1 cellular context compared by ENCODE assay signal in the genomic region with DNA sequence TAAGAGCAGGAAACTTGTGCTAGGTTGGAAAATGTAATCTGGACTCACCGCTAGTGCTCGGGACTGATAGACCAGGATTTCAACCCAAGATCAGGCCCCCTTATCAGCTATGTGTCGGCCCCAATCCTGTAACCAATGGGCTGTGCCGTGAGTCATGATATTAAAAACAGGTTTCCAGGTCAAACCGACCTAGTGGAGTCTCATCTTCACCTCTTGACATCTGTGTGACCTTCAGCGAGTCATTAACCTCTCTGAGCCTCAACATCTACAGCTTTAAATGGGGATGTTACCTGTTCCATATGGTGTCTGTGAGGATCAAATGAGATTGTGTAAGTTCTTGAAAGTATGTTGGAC.
TF ChIP-seq lines count a peak whose summit lies in the region.

No MANE protein-coding gene starts in this region.

TF ChIP-seq in K562, 482 proteins besides CTCF, POLR2A, EP300 and RAD21 (continued from another document and continues in another):
- TF ChIP-seq, protein P1, sequence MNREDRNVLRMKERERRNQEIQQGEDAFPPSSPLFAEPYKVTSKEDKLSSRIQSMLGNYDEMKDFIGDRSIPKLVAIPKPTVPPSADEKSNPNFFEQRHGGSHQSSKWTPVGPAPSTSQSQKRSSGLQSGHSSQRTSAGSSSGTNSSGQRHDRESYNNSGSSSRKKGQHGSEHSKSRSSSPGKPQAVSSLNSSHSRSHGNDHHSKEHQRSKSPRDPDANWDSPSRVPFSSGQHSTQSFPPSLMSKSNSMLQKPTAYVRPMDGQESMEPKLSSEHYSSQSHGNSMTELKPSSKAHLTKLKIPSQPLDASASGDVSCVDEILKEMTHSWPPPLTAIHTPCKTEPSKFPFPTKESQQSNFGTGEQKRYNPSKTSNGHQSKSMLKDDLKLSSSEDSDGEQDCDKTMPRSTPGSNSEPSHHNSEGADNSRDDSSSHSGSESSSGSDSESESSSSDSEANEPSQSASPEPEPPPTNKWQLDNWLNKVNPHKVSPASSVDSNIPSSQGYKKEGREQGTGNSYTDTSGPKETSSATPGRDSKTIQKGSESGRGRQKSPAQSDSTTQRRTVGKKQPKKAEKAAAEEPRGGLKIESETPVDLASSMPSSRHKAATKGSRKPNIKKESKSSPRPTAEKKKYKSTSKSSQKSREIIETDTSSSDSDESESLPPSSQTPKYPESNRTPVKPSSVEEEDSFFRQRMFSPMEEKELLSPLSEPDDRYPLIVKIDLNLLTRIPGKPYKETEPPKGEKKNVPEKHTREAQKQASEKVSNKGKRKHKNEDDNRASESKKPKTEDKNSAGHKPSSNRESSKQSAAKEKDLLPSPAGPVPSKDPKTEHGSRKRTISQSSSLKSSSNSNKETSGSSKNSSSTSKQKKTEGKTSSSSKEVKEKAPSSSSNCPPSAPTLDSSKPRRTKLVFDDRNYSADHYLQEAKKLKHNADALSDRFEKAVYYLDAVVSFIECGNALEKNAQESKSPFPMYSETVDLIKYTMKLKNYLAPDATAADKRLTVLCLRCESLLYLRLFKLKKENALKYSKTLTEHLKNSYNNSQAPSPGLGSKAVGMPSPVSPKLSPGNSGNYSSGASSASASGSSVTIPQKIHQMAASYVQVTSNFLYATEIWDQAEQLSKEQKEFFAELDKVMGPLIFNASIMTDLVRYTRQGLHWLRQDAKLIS (CRISPR knock-in tag; IDR thresholded peaks at IDR 0.05): no peak
- TF ChIP-seq, protein P2, sequence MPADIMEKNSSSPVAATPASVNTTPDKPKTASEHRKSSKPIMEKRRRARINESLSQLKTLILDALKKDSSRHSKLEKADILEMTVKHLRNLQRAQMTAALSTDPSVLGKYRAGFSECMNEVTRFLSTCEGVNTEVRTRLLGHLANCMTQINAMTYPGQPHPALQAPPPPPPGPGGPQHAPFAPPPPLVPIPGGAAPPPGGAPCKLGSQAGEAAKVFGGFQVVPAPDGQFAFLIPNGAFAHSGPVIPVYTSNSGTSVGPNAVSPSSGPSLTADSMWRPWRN (IDR thresholded peaks at IDR 0.05; ENCODE audit: low read depth): no peak
- no peak for TF ChIP-seq RFX5 (IDR thresholded peaks at IDR 0.05; ENCODE audit: low read depth, low read length)
- no peak for TF ChIP-seq PHF21A (IDR thresholded peaks at IDR 0.05; ENCODE audit: borderline replicate concordance, low read depth)
- TF ChIP-seq ESRRB (CRISPR knock-in tag; IDR thresholded peaks at IDR 0.05; ENCODE audit: borderline replicate concordance): no peak
- no peak for TF ChIP-seq ATF4 (CRISPR knock-in tag; IDR thresholded peaks at IDR 0.05)
- no peak for TF ChIP-seq SIX5 (IDR thresholded peaks at IDR 0.05; ENCODE audit: borderline replicate concordance in 1 of 2, insufficient read depth in 1 of 2, low read depth in 1 of 2, low read length in 2 of 2)
- TF ChIP-seq, protein P3, sequence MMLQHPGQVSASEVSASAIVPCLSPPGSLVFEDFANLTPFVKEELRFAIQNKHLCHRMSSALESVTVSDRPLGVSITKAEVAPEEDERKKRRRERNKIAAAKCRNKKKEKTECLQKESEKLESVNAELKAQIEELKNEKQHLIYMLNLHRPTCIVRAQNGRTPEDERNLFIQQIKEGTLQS (IDR thresholded peaks at IDR 0.05): peak; percentile 34
- TF ChIP-seq, protein P3 (CRISPR knock-in tag; conservative IDR thresholded peaks at IDR 0.05): no peak
- TF ChIP-seq NFE2L1 (tag; IDR thresholded peaks at IDR 0.05; ENCODE audit: borderline replicate concordance, low read depth): no peak
- no peak for TF ChIP-seq ZNF445 (CRISPR knock-in tag; IDR thresholded peaks at IDR 0.05; ENCODE audit: low read depth)
- 0 out of 2 replicates have a peak, but pooled peaks have one; percentile 21 for TF ChIP-seq POLR2AphosphoS5 (IDR thresholded peaks at IDR 0.05; ENCODE audit: control insufficient read depth, insufficient read depth, low read depth, low read length)
- peak; percentile 72 for TF ChIP-seq CBFA2T3 (IDR thresholded peaks at IDR 0.05)
- TF ChIP-seq, protein P4, sequence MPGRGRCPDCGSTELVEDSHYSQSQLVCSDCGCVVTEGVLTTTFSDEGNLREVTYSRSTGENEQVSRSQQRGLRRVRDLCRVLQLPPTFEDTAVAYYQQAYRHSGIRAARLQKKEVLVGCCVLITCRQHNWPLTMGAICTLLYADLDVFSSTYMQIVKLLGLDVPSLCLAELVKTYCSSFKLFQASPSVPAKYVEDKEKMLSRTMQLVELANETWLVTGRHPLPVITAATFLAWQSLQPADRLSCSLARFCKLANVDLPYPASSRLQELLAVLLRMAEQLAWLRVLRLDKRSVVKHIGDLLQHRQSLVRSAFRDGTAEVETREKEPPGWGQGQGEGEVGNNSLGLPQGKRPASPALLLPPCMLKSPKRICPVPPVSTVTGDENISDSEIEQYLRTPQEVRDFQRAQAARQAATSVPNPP (IDR thresholded peaks at IDR 0.05; ENCODE audit: borderline replicate concordance, insufficient read depth, insufficient read length): no peak
- no peak for TF ChIP-seq PTBP1 (IDR thresholded peaks at IDR 0.05; ENCODE audit: low read depth, low read length)
- TF ChIP-seq PYGO2 (tag; IDR thresholded peaks at IDR 0.05): no peak
- no peak for TF ChIP-seq ZNF311 (CRISPR knock-in tag; IDR thresholded peaks at IDR 0.05)
- TF ChIP-seq SRSF1 (IDR thresholded peaks at IDR 0.05; ENCODE audit: low read depth, low read length): no peak
- TF ChIP-seq NFE2 (IDR thresholded peaks at IDR 0.05; ENCODE audit: low read depth): 0 out of 2 replicates have a peak, but pooled peaks have one; percentile 6
- TF ChIP-seq SREBF2 (CRISPR knock-in tag; IDR thresholded peaks at IDR 0.05): no peak
- TF ChIP-seq TRIM28 (IDR thresholded peaks at IDR 0.05): no peak
- TF ChIP-seq CAMTA2 (CRISPR knock-in tag; conservative IDR thresholded peaks at IDR 0.05): no peak
- TF ChIP-seq, protein P5, sequence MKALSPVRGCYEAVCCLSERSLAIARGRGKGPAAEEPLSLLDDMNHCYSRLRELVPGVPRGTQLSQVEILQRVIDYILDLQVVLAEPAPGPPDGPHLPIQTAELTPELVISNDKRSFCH (CRISPR knock-in tag; IDR thresholded peaks at IDR 0.05): no peak
- TF ChIP-seq, protein P5 (tag; IDR thresholded peaks at IDR 0.05): no peak
- TF ChIP-seq ETV5 (CRISPR knock-in tag; IDR thresholded peaks at IDR 0.05; ENCODE audit: low read depth): no peak
- no peak for TF ChIP-seq MAX (CRISPR knock-in tag; IDR thresholded peaks at IDR 0.05)
- no peak for TF ChIP-seq EWSR1 (IDR thresholded peaks at IDR 0.05; ENCODE audit: borderline replicate concordance, low read depth, partially characterized antibody)
- TF ChIP-seq CBX2 (IDR thresholded peaks at IDR 0.05; ENCODE audit: insufficient read depth, low read length, poor library complexity, severe bottlenecking): no peak
- TF ChIP-seq FOXJ2 (tag; IDR thresholded peaks at IDR 0.05): no peak
- TF ChIP-seq, protein P6, sequence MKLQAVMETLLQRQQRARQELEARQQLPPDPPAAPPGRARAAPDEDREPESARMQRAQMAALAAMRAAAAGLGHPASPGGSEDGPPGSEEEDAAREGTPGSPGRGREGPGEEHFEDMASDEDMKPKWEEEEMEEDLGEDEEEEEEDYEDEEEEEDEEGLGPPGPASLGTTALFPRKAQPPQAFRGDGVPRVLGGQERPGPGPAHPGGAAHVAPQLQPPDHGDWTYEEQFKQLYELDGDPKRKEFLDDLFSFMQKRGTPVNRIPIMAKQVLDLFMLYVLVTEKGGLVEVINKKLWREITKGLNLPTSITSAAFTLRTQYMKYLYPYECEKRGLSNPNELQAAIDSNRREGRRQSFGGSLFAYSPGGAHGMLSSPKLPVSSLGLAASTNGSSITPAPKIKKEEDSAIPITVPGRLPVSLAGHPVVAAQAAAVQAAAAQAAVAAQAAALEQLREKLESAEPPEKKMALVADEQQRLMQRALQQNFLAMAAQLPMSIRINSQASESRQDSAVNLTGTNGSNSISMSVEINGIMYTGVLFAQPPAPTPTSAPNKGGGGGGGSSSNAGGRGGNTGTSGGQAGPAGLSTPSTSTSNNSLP (IDR thresholded peaks at IDR 0.05; ENCODE audit: borderline replicate concordance, low read depth, low read length): no peak
- TF ChIP-seq NR1H2 (CRISPR knock-in tag; IDR thresholded peaks at IDR 0.05): no peak
- no peak for TF ChIP-seq ILK (tag; IDR thresholded peaks at IDR 0.05; ENCODE audit: borderline replicate concordance, low read depth)
- TF ChIP-seq HMGXB4 (CRISPR knock-in tag; IDR thresholded peaks at IDR 0.05): no peak
- no peak for TF ChIP-seq HNRNPH1 (optimal IDR thresholded peaks at IDR 0.05; ENCODE audit: low read depth, low read length)
- no peak for TF ChIP-seq SRSF3 (IDR thresholded peaks at IDR 0.05; ENCODE audit: insufficient read depth, low read length)
- no peak for TF ChIP-seq MED1 (CRISPR knock-in tag; IDR thresholded peaks at IDR 0.05; ENCODE audit: borderline replicate concordance)
- TF ChIP-seq, protein P7, sequence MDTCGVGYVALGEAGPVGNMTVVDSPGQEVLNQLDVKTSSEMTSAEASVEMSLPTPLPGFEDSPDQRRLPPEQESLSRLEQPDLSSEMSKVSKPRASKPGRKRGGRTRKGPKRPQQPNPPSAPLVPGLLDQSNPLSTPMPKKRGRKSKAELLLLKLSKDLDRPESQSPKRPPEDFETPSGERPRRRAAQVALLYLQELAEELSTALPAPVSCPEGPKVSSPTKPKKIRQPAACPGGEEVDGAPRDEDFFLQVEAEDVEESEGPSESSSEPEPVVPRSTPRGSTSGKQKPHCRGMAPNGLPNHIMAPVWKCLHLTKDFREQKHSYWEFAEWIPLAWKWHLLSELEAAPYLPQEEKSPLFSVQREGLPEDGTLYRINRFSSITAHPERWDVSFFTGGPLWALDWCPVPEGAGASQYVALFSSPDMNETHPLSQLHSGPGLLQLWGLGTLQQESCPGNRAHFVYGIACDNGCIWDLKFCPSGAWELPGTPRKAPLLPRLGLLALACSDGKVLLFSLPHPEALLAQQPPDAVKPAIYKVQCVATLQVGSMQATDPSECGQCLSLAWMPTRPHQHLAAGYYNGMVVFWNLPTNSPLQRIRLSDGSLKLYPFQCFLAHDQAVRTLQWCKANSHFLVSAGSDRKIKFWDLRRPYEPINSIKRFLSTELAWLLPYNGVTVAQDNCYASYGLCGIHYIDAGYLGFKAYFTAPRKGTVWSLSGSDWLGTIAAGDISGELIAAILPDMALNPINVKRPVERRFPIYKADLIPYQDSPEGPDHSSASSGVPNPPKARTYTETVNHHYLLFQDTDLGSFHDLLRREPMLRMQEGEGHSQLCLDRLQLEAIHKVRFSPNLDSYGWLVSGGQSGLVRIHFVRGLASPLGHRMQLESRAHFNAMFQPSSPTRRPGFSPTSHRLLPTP (IDR thresholded peaks at IDR 0.05; ENCODE audit: borderline replicate concordance, extremely low read depth, insufficient read length): no peak
- no peak for TF ChIP-seq HMG20A (CRISPR knock-in tag; conservative IDR thresholded peaks at IDR 0.05)
- peak; percentile 8 for TF ChIP-seq NFYB (IDR thresholded peaks at IDR 0.05; ENCODE audit: extremely low read depth, insufficient read length)
- no peak for TF ChIP-seq CREB5 (CRISPR knock-in tag; IDR thresholded peaks at IDR 0.05)
- TF ChIP-seq, protein P8, sequence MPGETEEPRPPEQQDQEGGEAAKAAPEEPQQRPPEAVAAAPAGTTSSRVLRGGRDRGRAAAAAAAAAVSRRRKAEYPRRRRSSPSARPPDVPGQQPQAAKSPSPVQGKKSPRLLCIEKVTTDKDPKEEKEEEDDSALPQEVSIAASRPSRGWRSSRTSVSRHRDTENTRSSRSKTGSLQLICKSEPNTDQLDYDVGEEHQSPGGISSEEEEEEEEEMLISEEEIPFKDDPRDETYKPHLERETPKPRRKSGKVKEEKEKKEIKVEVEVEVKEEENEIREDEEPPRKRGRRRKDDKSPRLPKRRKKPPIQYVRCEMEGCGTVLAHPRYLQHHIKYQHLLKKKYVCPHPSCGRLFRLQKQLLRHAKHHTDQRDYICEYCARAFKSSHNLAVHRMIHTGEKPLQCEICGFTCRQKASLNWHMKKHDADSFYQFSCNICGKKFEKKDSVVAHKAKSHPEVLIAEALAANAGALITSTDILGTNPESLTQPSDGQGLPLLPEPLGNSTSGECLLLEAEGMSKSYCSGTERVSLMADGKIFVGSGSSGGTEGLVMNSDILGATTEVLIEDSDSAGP (CRISPR knock-in tag; IDR thresholded peaks at IDR 0.05): no peak
